ENCODE assay signal across 2 cellular contexts in genomic region chr6:138557147-138557546, GRCh38.
TF ChIP-seq lines count a peak whose summit lies in the region.

No MANE protein-coding gene starts in this region.

TF ChIP-seq in HEK293, 187 proteins besides CTCF, POLR2A, EP300 and RAD21:
- no peak for TF ChIP-seq AEBP2 (tag by site-specific recombination; IDR thresholded peaks at IDR 0.05; ENCODE audit: borderline replicate concordance)
- no peak for TF ChIP-seq ZNF549 (tag by site-specific recombination; IDR thresholded peaks at IDR 0.05)
- TF ChIP-seq ZNF768 (tag by site-specific recombination; IDR thresholded peaks at IDR 0.05), result no peak
- TF ChIP-seq SCRT2 (tag by site-specific recombination; IDR thresholded peaks at IDR 0.05), result 0 out of 2 replicates have a peak, but pooled peaks have one; percentile 4
- no peak for TF ChIP-seq ZNF792 (tag by site-specific recombination; IDR thresholded peaks at IDR 0.05)
- no peak for TF ChIP-seq ZFP3 (tag by site-specific recombination; IDR thresholded peaks at IDR 0.05; ENCODE audit: low read depth)
- no peak for TF ChIP-seq ZNF221 (tag by site-specific recombination; IDR thresholded peaks at IDR 0.05; ENCODE audit: borderline replicate concordance)
- peak; percentile 52 for TF ChIP-seq PRDM1 (tag by site-specific recombination; IDR thresholded peaks at IDR 0.05)
- TF ChIP-seq HOXD13 (CRISPR knock-in tag; IDR thresholded peaks at IDR 0.05; ENCODE audit: borderline replicate concordance), result no peak
- TF ChIP-seq ZNF791 (tag by site-specific recombination; IDR thresholded peaks at IDR 0.05), result no peak
- TF ChIP-seq ZSCAN5A (tag by site-specific recombination; IDR thresholded peaks at IDR 0.05), result no peak
- no peak for TF ChIP-seq ZNF426 (tag by site-specific recombination; IDR thresholded peaks at IDR 0.05)
- no peak for TF ChIP-seq ZNF704 (tag by site-specific recombination; IDR thresholded peaks at IDR 0.05)
- no peak for TF ChIP-seq ZNF202 (tag by site-specific recombination; IDR thresholded peaks at IDR 0.05; ENCODE audit: borderline replicate concordance)
- no peak for TF ChIP-seq ZNF18 (tag by site-specific recombination; IDR thresholded peaks at IDR 0.05)
TF ChIP-seq in HEK293: peak in this region for 2.

TF ChIP-seq in H1, 55 proteins besides CTCF, POLR2A, EP300 and RAD21:
- TF ChIP-seq E2F6 (IDR thresholded peaks at IDR 0.05) (no peak), YY1 (IDR thresholded peaks at IDR 0.05; ENCODE audit: low read depth, low read length) (peak; percentile 57)
